Comparison of ENCODE assay signal across 27 cellular contexts in the genomic region with DNA sequence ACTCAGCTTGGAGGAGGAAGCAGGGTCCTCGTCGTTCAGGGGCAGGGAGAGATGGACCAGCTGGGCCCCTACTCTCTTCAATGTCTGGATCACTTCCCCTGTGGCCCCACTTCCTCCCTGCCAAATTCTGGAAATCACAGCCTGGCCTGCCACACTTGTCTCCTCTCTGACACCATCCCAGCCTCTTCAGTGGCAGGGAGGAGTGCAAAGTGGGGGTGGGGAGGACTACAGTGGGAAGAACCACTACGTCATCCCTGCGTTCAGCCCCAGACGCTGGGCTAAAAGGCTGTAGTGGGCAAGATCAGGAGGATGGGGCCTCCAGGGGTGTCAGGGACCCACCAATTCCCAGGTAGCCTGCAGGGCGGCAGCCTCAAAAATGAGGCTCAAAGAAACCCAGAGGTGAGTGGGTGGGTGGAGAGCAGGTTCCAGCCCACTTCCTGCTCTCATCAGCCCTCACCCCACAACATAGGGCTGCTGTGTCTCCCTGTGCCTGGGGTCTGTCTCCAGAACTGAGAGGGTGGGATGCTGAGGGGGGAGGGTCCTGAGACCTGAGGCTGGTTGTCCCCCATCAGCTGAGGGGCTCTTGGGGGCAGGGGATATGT. TPM values are rescaled to one million over a fixed set of nuclear protein-coding genes. Genes with fewer than 3 reads are reported as not detected.
DNase-seq lines count a peak whose midpoint lies in the region; ATAC-seq and TF ChIP-seq lines count a peak whose summit lies in the region.
"Had no signal": no experiment of that assay in that cellular context is flagged by ENCODE, and none has a peak within 500 bp of the region (broad histone marks: within the 10 kb centered on the region; RNA-seq: fewer than 3 reads in every experiment).

No MANE protein-coding gene starts in this region.

- H2BK20ac ChIP-seq in H9 (ENCODE audit: low read depth, low read length, poor library complexity, severe bottlenecking), result no peak overlapping the region

- no peak overlapping the region for H4K12ac ChIP-seq in trophoblast cell (ENCODE audit: low read depth, low read length)

- H2AFZ ChIP-seq in H9 (ENCODE audit: low read length), result no peak overlapping the region
- no peak overlapping the region for H2AFZ ChIP-seq in trophoblast cell (ENCODE audit: insufficient read depth, low read length, poor library complexity)

- H3K18ac ChIP-seq in H9 (ENCODE audit: insufficient read length, low read depth, low read length), result peak overlapping the region; percentile 0
- H3K18ac ChIP-seq in trophoblast cell (ENCODE audit: low read length), result peak overlapping the region; percentile 13

- H3K27ac Mint-ChIP-seq in activated CD4-positive, alpha-beta memory T cell treated with anti-CD3 and anti-CD28 coated beads for 36 hours, result no peak overlapping the region
- no peak overlapping the region for H3K27ac Mint-ChIP-seq in activated CD4-positive, alpha-beta memory T cell treated with anti-CD3 and anti-CD28 coated beads, Interleukin-2, amount 10 ng/mL, durations not matched to agents 7 days and 5 days
- H3K27ac Mint-ChIP-seq in H9, result no peak overlapping the region
- no peak overlapping the region for H3K27ac Mint-ChIP-seq in activated T-cell treated with anti-CD3 and anti-CD28 coated beads, Interleukin-2, amount 50 U/mL, for 72 hours

- peaks cover 6% of the 10 kb centered on the region for H4K20me1 ChIP-seq in H9 (ENCODE audit: control insufficient read depth, insufficient read depth, insufficient read length)

- H4K91ac ChIP-seq in H9 (ENCODE audit: insufficient read length, low read depth, low read length) (no peak overlapping the region), trophoblast cell (ENCODE audit: low read depth, low read length) (peak overlapping the region; percentile 78)

- peak; percentile 26 for DNase-seq in activated CD4-positive, alpha-beta memory T cell treated with anti-CD3 and anti-CD28 coated beads for 36 hours
- DNase-seq in activated CD4-positive, alpha-beta memory T cell treated with anti-CD3 and anti-CD28 coated beads, Interleukin-2, amount 10 ng/mL, durations not matched to agents 7 days and 5 days, result no peak
- DNase-seq in H9, result peak; percentile 27
- DNase-seq in activated T-cell treated with anti-CD3 and anti-CD28 coated beads, Interleukin-2, amount 50 U/mL, for 72 hours, result peak; percentile 12 to 34
- no peak for DNase-seq in trophoblast cell
- DNase-seq in colonic mucosa, result no peak
- no peak for DNase-seq in RKO (ENCODE audit: low spot score)
- DNase-seq: activated CD4-positive, CD25-positive, alpha-beta regulatory T cell treated with anti-CD3 and anti-CD28 coated beads, Interleukin-2, amount 50 U/mL, for 72 hours; activated gamma-delta T cell treated with Interleukin-2 at 50 U/mL for 16 hours; aorta; caudate nucleus; dermis blood vessel endothelial cell; kidney; lower lobe of right lung; psoas muscle; stimulated activated CD4-positive, alpha-beta T cell treated with anti-CD3 and anti-CD28 coated beads, Interleukin-4, amount 100 ng/mL, for 1 hour; stomach; transverse colon had no signal

- H3K79me1 ChIP-seq in H9 (ENCODE audit: insufficient read depth, low read depth, low read length, poor library complexity, severe bottlenecking) (no peaks in the 10 kb centered on the region), trophoblast cell (ENCODE audit: low read length) (peaks cover 13% of the 10 kb centered on the region)

- POLR2A ChIA-PET in activated CD4-positive, alpha-beta memory T cell treated with anti-CD3 and anti-CD28 coated beads for 36 hours (lab: Charles Lee), result no interaction called here
- POLR2A ChIA-PET in activated CD4-positive, alpha-beta memory T cell treated with anti-CD3 and anti-CD28 coated beads, Interleukin-2, amount 10 ng/mL, durations not matched to agents 7 days and 5 days (lab: Charles Lee), result interaction anchor here (0.9 kb wide), 1 partner anchor 459 kb away, joined by 3 read pairs; the partner anchor contains the start of gene PHB1

- peaks cover 14% of the 10 kb centered on the region for H3K4me1 Mint-ChIP-seq in activated CD4-positive, alpha-beta memory T cell treated with anti-CD3 and anti-CD28 coated beads for 36 hours (ENCODE audit: low read depth)
- peaks cover 5% of the 10 kb centered on the region for H3K4me1 Mint-ChIP-seq in activated CD4-positive, alpha-beta memory T cell treated with anti-CD3 and anti-CD28 coated beads, Interleukin-2, amount 10 ng/mL, durations not matched to agents 7 days and 5 days
- H3K4me1 Mint-ChIP-seq in H9, result peaks cover 29 to 47% of the 10 kb centered on the region in 2 experiments
- H3K4me1 Mint-ChIP-seq in activated T-cell treated with anti-CD3 and anti-CD28 coated beads, Interleukin-2, amount 50 U/mL, for 72 hours (ENCODE audit: low read depth), result peaks cover 14% of the 10 kb centered on the region

- H3K4me3 ChIP-seq in trophoblast cell (ENCODE audit: low read depth, low read length) (no peak overlapping the region), colonic mucosa (no peak overlapping the region)
- H3K4me3 ChIP-seq: lower lobe of right lung, psoas muscle, skin epidermis, stomach, transverse colon had no signal

- H3T11ph ChIP-seq in H9 (ENCODE audit: low read length), result no peak overlapping the region

- no peaks in the 10 kb centered on the region for H3K36me3 ChIP-seq in trophoblast cell (ENCODE audit: control insufficient read depth in 1 of 2, insufficient read depth in 2 of 2, low read length in 2 of 2)
- H3K36me3 ChIP-seq in colonic mucosa, result no peaks in the 10 kb centered on the region
- H3K36me3 ChIP-seq: lower lobe of right lung, neutrophil, stomach, transverse colon had no signal

- H3K9me3 Mint-ChIP-seq in activated CD4-positive, alpha-beta memory T cell treated with anti-CD3 and anti-CD28 coated beads for 36 hours, result no peaks in the 10 kb centered on the region
- no peaks in the 10 kb centered on the region for H3K9me3 Mint-ChIP-seq in activated CD4-positive, alpha-beta memory T cell treated with anti-CD3 and anti-CD28 coated beads, Interleukin-2, amount 10 ng/mL, durations not matched to agents 7 days and 5 days
- no peaks in the 10 kb centered on the region for H3K9me3 Mint-ChIP-seq in H9
- H3K9me3 Mint-ChIP-seq in activated T-cell treated with anti-CD3 and anti-CD28 coated beads, Interleukin-2, amount 50 U/mL, for 72 hours, result no peaks in the 10 kb centered on the region

- peak in 1 of 2 donors; percentile 68 for ATAC-seq in activated T-cell treated with anti-CD3 and anti-CD28 coated beads, Interleukin-2, amount 50 U/mL, for 72 hours (replicated peaks in 1 of 2)
- no peak for ATAC-seq in GM21786 (IDR thresholded peaks at IDR 0.05; ENCODE audit: unreplicated experiment)
- ATAC-seq: psoas muscle, Right ventricle myocardium inferior had no signal

- no peak overlapping the region for H3K4ac ChIP-seq in H9 (ENCODE audit: low read depth, low read length)
- H3K4ac ChIP-seq in trophoblast cell (ENCODE audit: low read depth, low read length), result no peak overlapping the region

- TF ChIP-seq CTCF in H9 (conservative IDR thresholded peaks at IDR 0.05) (no peak), colonic mucosa (IDR thresholded peaks at IDR 0.05) (no peak)

- H3K79me2 ChIP-seq in H9 (ENCODE audit: insufficient read depth, low read length), result no peaks in the 10 kb centered on the region
- peaks cover 3% of the 10 kb centered on the region for H3K79me2 ChIP-seq in trophoblast cell (ENCODE audit: control insufficient read depth, insufficient read depth, low read length, poor library complexity)

- H2AK5ac ChIP-seq in H9 (ENCODE audit: insufficient read length, low read length), result no peak overlapping the region
- H2AK5ac ChIP-seq in trophoblast cell (ENCODE audit: low read length), result peak overlapping the region; percentile 75

- no peak overlapping the region for H3K4me2 ChIP-seq in H9 (ENCODE audit: insufficient read depth, insufficient read length, low read length)
- no peak overlapping the region for H3K4me2 ChIP-seq in trophoblast cell (ENCODE audit: low read length)

- no peak overlapping the region for H3K56ac ChIP-seq in H9 (ENCODE audit: insufficient read length, low read depth, low read length)

- H3K27me3 ChIP-seq in H9 (ENCODE audit: insufficient read depth, low read length) (no peaks in the 10 kb centered on the region), trophoblast cell (ENCODE audit: insufficient read depth, low read length) (no peaks in the 10 kb centered on the region), colonic mucosa (no peaks in the 10 kb centered on the region)

- no peak overlapping the region for H3K27ac ChIP-seq in H9 (ENCODE audit: insufficient read length, low read depth, low read length)
- H3K27ac ChIP-seq in trophoblast cell (ENCODE audit: low read depth, low read length), result no peak overlapping the region
- no peak overlapping the region for H3K27ac ChIP-seq in colonic mucosa
- H3K27ac ChIP-seq: lower lobe of right lung, neutrophil, psoas muscle, skin epidermis, stomach, transverse colon had no signal

- CTCF ChIA-PET in activated CD4-positive, alpha-beta memory T cell treated with anti-CD3 and anti-CD28 coated beads for 36 hours (lab: Charles Lee), result interaction anchor here (1.2 to 9.9 kb wide), 4 partner anchors 12 to 124 kb away, joined by 4 to 138 read pairs (median 8); partner anchors contain the start of gene DLX3
- CTCF ChIA-PET in activated CD4-positive, alpha-beta memory T cell treated with anti-CD3 and anti-CD28 coated beads, Interleukin-2, amount 10 ng/mL, durations not matched to agents 7 days and 5 days (lab: Charles Lee), result no interaction called here

- H2BK120ac ChIP-seq in H9 (ENCODE audit: low read depth, low read length, poor library complexity, severe bottlenecking), result no peak overlapping the region
- peak overlapping the region; percentile 21 for H2BK120ac ChIP-seq in trophoblast cell (ENCODE audit: insufficient read depth, low read length, poor library complexity)

- H3K14ac ChIP-seq in H9 (ENCODE audit: insufficient read depth, low read length) (peak overlapping the region; percentile 48; the same call in 1 of the 2 replicates), trophoblast cell (ENCODE audit: low read length) (peak overlapping the region; percentile 9)

- no peaks in the 10 kb centered on the region; the same call in 1 of the 2 replicates for H3K4me1 ChIP-seq in H9 (ENCODE audit: insufficient read depth, low read length)
- H3K4me1 ChIP-seq in trophoblast cell (ENCODE audit: control insufficient read depth in 1 of 2, insufficient read depth in 2 of 2, low read length in 2 of 2), result peaks cover 22 to 25% of the 10 kb centered on the region in 2 experiments
- H3K4me1 ChIP-seq in colonic mucosa, result no peaks in the 10 kb centered on the region
- H3K4me1 ChIP-seq: lower lobe of right lung, psoas muscle, stomach, transverse colon had no signal

- H4K5ac ChIP-seq in H9 (ENCODE audit: insufficient read length, low read depth, low read length), result no peak overlapping the region

- H2BK5ac ChIP-seq in H9 (ENCODE audit: insufficient read length, low read length) (no peak overlapping the region), trophoblast cell (ENCODE audit: low read depth, low read length, poor library complexity) (no peak overlapping the region)

- no peak overlapping the region for H3K9ac ChIP-seq in H9 (ENCODE audit: extremely low read depth, insufficient read length, low read length)
- no peak overlapping the region for H3K9ac ChIP-seq in trophoblast cell (ENCODE audit: low read length)
- H3K9ac ChIP-seq in colonic mucosa (ENCODE audit: low read depth in 2 of 2, low read length in 2 of 2), result no peak overlapping the region

- H3K4me3 Mint-ChIP-seq in activated CD4-positive, alpha-beta memory T cell treated with anti-CD3 and anti-CD28 coated beads for 36 hours, result no peak overlapping the region
- no peak overlapping the region for H3K4me3 Mint-ChIP-seq in activated CD4-positive, alpha-beta memory T cell treated with anti-CD3 and anti-CD28 coated beads, Interleukin-2, amount 10 ng/mL, durations not matched to agents 7 days and 5 days
- no peak overlapping the region for H3K4me3 Mint-ChIP-seq in H9
- peak overlapping the region in 1 of 2 donors; percentile 27 for H3K4me3 Mint-ChIP-seq in activated T-cell treated with anti-CD3 and anti-CD28 coated beads, Interleukin-2, amount 50 U/mL, for 72 hours

- intact Hi-C loops in activated CD4-positive, alpha-beta memory T cell treated with anti-CD3 and anti-CD28 coated beads for 36 hours (cut with micrococcal nuclease), result no loop called here
- intact Hi-C loops in colonic mucosa (cut with DNase I), result no loop called here

- H4K8ac ChIP-seq in H9 (replicated peaks; ENCODE audit: insufficient read length, low read depth, low read length), result no peak overlapping the region
- H4K8ac ChIP-seq in trophoblast cell (ENCODE audit: low read depth, low read length), result peak overlapping the region; percentile 45

- H2BK12ac ChIP-seq in H9 (ENCODE audit: insufficient read length, low read depth, low read length) (no peak overlapping the region), trophoblast cell (ENCODE audit: low read length) (peak overlapping the region; percentile 74)

- H3K23ac ChIP-seq in H9 (ENCODE audit: insufficient read length, low read depth, low read length), result no peak overlapping the region
- H3K23ac ChIP-seq in trophoblast cell (ENCODE audit: low read length), result no peak overlapping the region

- no peaks in the 10 kb centered on the region for H3K36me3 Mint-ChIP-seq in activated CD4-positive, alpha-beta memory T cell treated with anti-CD3 and anti-CD28 coated beads for 36 hours
- H3K36me3 Mint-ChIP-seq in activated CD4-positive, alpha-beta memory T cell treated with anti-CD3 and anti-CD28 coated beads, Interleukin-2, amount 10 ng/mL, durations not matched to agents 7 days and 5 days (ENCODE audit: low read depth), result no peaks in the 10 kb centered on the region
- no peaks in the 10 kb centered on the region for H3K36me3 Mint-ChIP-seq in H9 (ENCODE audit: insufficient read depth in 1 of 3, low read depth in 3 of 3)
- H3K36me3 Mint-ChIP-seq in activated T-cell treated with anti-CD3 and anti-CD28 coated beads, Interleukin-2, amount 50 U/mL, for 72 hours (ENCODE audit: insufficient read depth in 2 of 2), result no peaks in the 10 kb centered on the region

- no peaks in the 10 kb centered on the region for H3K23me2 ChIP-seq in H9 (ENCODE audit: insufficient read length, low read depth, low read length, poor library complexity, severe bottlenecking)

- H3K9me3 ChIP-seq in H9 (ENCODE audit: control insufficient read depth, low read depth, low read length), result no peaks in the 10 kb centered on the region
- H3K9me3 ChIP-seq in trophoblast cell (ENCODE audit: insufficient read depth, low read depth, low read length), result no peaks in the 10 kb centered on the region
- no peaks in the 10 kb centered on the region for H3K9me3 ChIP-seq in colonic mucosa
- H3K9me3 ChIP-seq: Caco-2, lower lobe of right lung, neutrophil, psoas muscle, stomach, transverse colon had no signal

- peaks cover 3% of the 10 kb centered on the region for H3K27me3 Mint-ChIP-seq in activated CD4-positive, alpha-beta memory T cell treated with anti-CD3 and anti-CD28 coated beads for 36 hours
- peaks cover 2% of the 10 kb centered on the region for H3K27me3 Mint-ChIP-seq in activated CD4-positive, alpha-beta memory T cell treated with anti-CD3 and anti-CD28 coated beads, Interleukin-2, amount 10 ng/mL, durations not matched to agents 7 days and 5 days
- peaks cover 9% of the 10 kb centered on the region for H3K27me3 Mint-ChIP-seq in H9 (ENCODE audit: low read depth)
- H3K27me3 Mint-ChIP-seq in activated T-cell treated with anti-CD3 and anti-CD28 coated beads, Interleukin-2, amount 50 U/mL, for 72 hours (ENCODE audit: low read depth), result peaks cover 6% of the 10 kb centered on the region

- WGBS in H9 (ENCODE audit: extremely low coverage, insufficient read length, low lambda C conversion rate), result no CpG with 5 or more reads among the region's 6 CpGs
- WGBS in trophoblast cell (ENCODE audit: extremely low coverage, insufficient coverage, insufficient read length), result no CpG with 5 or more reads among the region's 6 CpGs

- H2BK15ac ChIP-seq in H9 (ENCODE audit: low read depth, low read length), result no peak overlapping the region

RNA-seq across cellular contexts. Expression of gene TAC4, which starts 25.0 kb away (rescaled TPM):
- total RNA-seq in activated CD4-positive, alpha-beta memory T cell treated with anti-CD3 and anti-CD28 coated beads for 36 hours, result not detected
- total RNA-seq in activated CD4-positive, alpha-beta memory T cell treated with anti-CD3 and anti-CD28 coated beads, Interleukin-2, amount 10 ng/mL, durations not matched to agents 7 days and 5 days, result not detected
- total RNA-seq in H9 (2021) (not detected in 2 replicates), colonic mucosa (not detected)
- not detected for total RNA-seq in activated T-cell treated with anti-CD3 and anti-CD28 coated beads, Interleukin-2, amount 50 U/mL, for 72 hours
- polyA plus RNA-seq in trophoblast cell (2013), result 0.34 and 0.93 TPM in 2 replicates
- total RNA-seq: aorta, Daoy, dermis blood vessel endothelial cell, fibroblast of lung, lower lobe of right lung, mucosa of gallbladder, OCI-LY7, psoas muscle, stomach, transverse colon had no signal
- polyA plus RNA-seq: aorta, fibroblast of lung, psoas muscle, stomach had no signal

Comparison
In these comparisons a context has a peak if more than half of its experiments do, and no peak if none do; other contexts are left out.
1. DNase-seq: peak in activated CD4-positive, alpha-beta memory T cell treated with anti-CD3 and anti-CD28 coated beads for 36 hours (single experiment), H9 (single experiment) and activated T-cell treated with anti-CD3 and anti-CD28 coated beads, Interleukin-2, amount 50 U/mL, for 72 hours (2 of 2); none in activated CD4-positive, alpha-beta memory T cell treated with anti-CD3 and anti-CD28 coated beads, Interleukin-2, amount 10 ng/mL, durations not matched to agents 7 days and 5 days (single experiment), trophoblast cell (0 of 2), colonic mucosa (single experiment) and RKO (single experiment).